In genomic region chr17:30600830-30601494, GRCh38 we compare ENCODE assay signal across 8 cellular contexts.
DNase-seq lines count a peak whose midpoint lies in the region; ATAC-seq and TF ChIP-seq lines count a peak whose summit lies in the region.

No MANE protein-coding gene starts in this region.

- H3K9me3 Mint-ChIP-seq in CD8-positive, alpha-beta T cell, result no peaks in the 10 kb centered on the region
- H3K9me3 Mint-ChIP-seq in activated T-cell treated with anti-CD3 and anti-CD28 coated beads, Interleukin-2, amount 50 U/mL, for 72 hours, result no peaks in the 10 kb centered on the region

- peak overlapping the region; percentile 87 for H3K27ac Mint-ChIP-seq in CD8-positive, alpha-beta T cell
- peak overlapping the region; percentile 85 for H3K27ac Mint-ChIP-seq in activated T-cell treated with anti-CD3 and anti-CD28 coated beads, Interleukin-2, amount 50 U/mL, for 72 hours

- H3K79me2 ChIP-seq in neural cell (replicated peaks; ENCODE audit: insufficient read depth, low read length), result peaks cover 31% of the 10 kb centered on the region

- peak overlapping the region; percentile 56 for H2AFZ ChIP-seq in neural cell (ENCODE audit: low read depth, low read length)

- no peak overlapping the region for H3K4me2 ChIP-seq in neural cell (ENCODE audit: low read length)

- H3K27me3 ChIP-seq in CD8-positive, alpha-beta T cell (ENCODE audit: insufficient read depth, low read length), result no peaks in the 10 kb centered on the region
- H3K27me3 ChIP-seq in neural cell (ENCODE audit: insufficient read depth, low read depth, low read length), result no peaks in the 10 kb centered on the region

- peak overlapping the region; percentile 97 for H3K4me3 Mint-ChIP-seq in CD8-positive, alpha-beta T cell
- peak overlapping the region; percentile 94 to 97 for H3K4me3 Mint-ChIP-seq in activated T-cell treated with anti-CD3 and anti-CD28 coated beads, Interleukin-2, amount 50 U/mL, for 72 hours

- H3K36me3 ChIP-seq in CD8-positive, alpha-beta T cell (ENCODE audit: insufficient read depth, low read length), result no peaks in the 10 kb centered on the region
- no peaks in the 10 kb centered on the region for H3K36me3 ChIP-seq in neural cell (ENCODE audit: insufficient read depth, low read length)

- intact Hi-C loops in CD8-positive, alpha-beta T cell (cut with DNase I, micrococcal nuclease), result loop anchor here in 1 of 2 experiments (2.0 kb wide), 1 partner anchor 124 kb away; the partner anchor contains the start of gene GOSR1

- no peaks in the 10 kb centered on the region for H3F3A ChIP-seq in neural cell (ENCODE audit: insufficient read depth, low read length, poor library complexity, severe bottlenecking)

- H3K27me3 Mint-ChIP-seq in CD8-positive, alpha-beta T cell (ENCODE audit: low read depth), result no peaks in the 10 kb centered on the region
- peaks cover 5% of the 10 kb centered on the region for H3K27me3 Mint-ChIP-seq in activated T-cell treated with anti-CD3 and anti-CD28 coated beads, Interleukin-2, amount 50 U/mL, for 72 hours (ENCODE audit: low read depth)

- TF ChIP-seq RAD21 in neural cell (conservative IDR thresholded peaks at IDR 0.05), result peak; percentile 10

- peaks cover 7% of the 10 kb centered on the region for H3K4me1 ChIP-seq in CD8-positive, alpha-beta T cell (ENCODE audit: insufficient read depth, low read length)

- POLR2A ChIA-PET in CD8-positive, alpha-beta T cell (lab: Charles Lee), result no interaction called here

- peaks cover 19% of the 10 kb centered on the region for H3K4me1 Mint-ChIP-seq in CD8-positive, alpha-beta T cell (ENCODE audit: low read depth)
- peaks cover 17% of the 10 kb centered on the region for H3K4me1 Mint-ChIP-seq in activated T-cell treated with anti-CD3 and anti-CD28 coated beads, Interleukin-2, amount 50 U/mL, for 72 hours (ENCODE audit: low read depth)

- H3K4me3 ChIP-seq in CD8-positive, alpha-beta T cell (ENCODE audit: low read depth, low read length), result peak overlapping the region; percentile 69
- H3K4me3 ChIP-seq in fibroblast of villous mesenchyme (ENCODE audit: low read depth, low read length), result peak overlapping the region; percentile 81
- H3K4me3 ChIP-seq in neural cell (ENCODE audit: low read length), result peak overlapping the region; percentile 92

- no peak for TF ChIP-seq EP300 in neural cell (conservative IDR thresholded peaks at IDR 0.05; ENCODE audit: poor library complexity, severe bottlenecking)

- peak overlapping the region; percentile 79 for H3K9ac ChIP-seq in neural cell (ENCODE audit: low read length)

- CTCF ChIA-PET in CD8-positive, alpha-beta T cell (lab: Charles Lee), result no interaction called here

- H4K20me1 ChIP-seq in neural cell (ENCODE audit: insufficient read depth), result no peaks in the 10 kb centered on the region

- peaks cover 6% of the 10 kb centered on the region for H3K36me3 Mint-ChIP-seq in CD8-positive, alpha-beta T cell
- H3K36me3 Mint-ChIP-seq in activated T-cell treated with anti-CD3 and anti-CD28 coated beads, Interleukin-2, amount 50 U/mL, for 72 hours (ENCODE audit: insufficient read depth in 2 of 2), result no peaks in the 10 kb centered on the region

- TF ChIP-seq CTCF in CD8-positive, alpha-beta T cell (IDR thresholded peaks at IDR 0.05), result no peak
- TF ChIP-seq CTCF in fibroblast of villous mesenchyme (IDR thresholded peaks at IDR 0.05; ENCODE audit: insufficient read depth, low read depth, low read length) (no peak), neural cell (IDR thresholded peaks at IDR 0.05; ENCODE audit: poor library complexity, severe bottlenecking) (no peak)

- ATAC-seq in CD8-positive, alpha-beta T cell, result peak; percentile 32
- ATAC-seq in GM21447 (IDR thresholded peaks at IDR 0.05; ENCODE audit: unreplicated experiment) (peak; percentile 18), HG03571 (IDR thresholded peaks at IDR 0.05; ENCODE audit: unreplicated experiment) (no peak)
- peak; percentile 6 to 12 for ATAC-seq in activated T-cell treated with anti-CD3 and anti-CD28 coated beads, Interleukin-2, amount 50 U/mL, for 72 hours (replicated peaks in 1 of 2)

- peak overlapping the region; percentile 57 for H3K27ac ChIP-seq in CD8-positive, alpha-beta T cell (ENCODE audit: low read depth, low read length)
- peak overlapping the region; percentile 74 for H3K27ac ChIP-seq in neural cell (ENCODE audit: low read length)

- no peaks in the 10 kb centered on the region for H3K9me3 ChIP-seq in CD8-positive, alpha-beta T cell (ENCODE audit: low read length)
- H3K9me3 ChIP-seq in neural cell (ENCODE audit: low read length), result no peaks in the 10 kb centered on the region

- H3K9me2 ChIP-seq in neural cell (ENCODE audit: insufficient read depth, low read length), result no peaks in the 10 kb centered on the region

- DNase-seq in CD8-positive, alpha-beta T cell, result peak in 4 of 7 experiments; percentile 8 to 56 (median 13)
- peak; percentile 37 for DNase-seq in M059J (ENCODE audit: low read depth)
- DNase-seq in activated T-cell treated with anti-CD3 and anti-CD28 coated beads, Interleukin-2, amount 50 U/mL, for 72 hours, result peak; percentile 17 to 25
- peak; percentile 18 for DNase-seq in fibroblast of villous mesenchyme (ENCODE audit: low read depth)
- no peak for DNase-seq in cortex of kidney (lab: John Stamatoyannopoulos, UW)

TF ChIP-seq in neural cell, 6 proteins besides CTCF, POLR2A, EP300 and RAD21:
- peak; percentile 47 for TF ChIP-seq MXI1 (conservative IDR thresholded peaks at IDR 0.05; ENCODE audit: poor library complexity, severe bottlenecking)
- TF ChIP-seq TAF1 (IDR thresholded peaks at IDR 0.05; ENCODE audit: low read depth), result no peak
